Comparison of ENCODE assay signal across 2 cellular contexts in genomic region chr14:93132472-93133065, GRCh38.
TF ChIP-seq lines count a peak whose summit lies in the region.

No MANE protein-coding gene starts in this region.

TF ChIP-seq in A549, 52 proteins besides CTCF, POLR2A, EP300 and RAD21:
- TF ChIP-seq ESRRA (IDR thresholded peaks at IDR 0.05; ENCODE audit: borderline replicate concordance, low read length) (0 out of 2 replicates have a peak, but pooled peaks have one; percentile 50), ZFP36 (IDR thresholded peaks at IDR 0.05; ENCODE audit: borderline replicate concordance, partially characterized antibody) (no peak), HMGXB4 (CRISPR knock-in tag; IDR thresholded peaks at IDR 0.05; ENCODE audit: borderline replicate concordance) (no peak), SMC3 (IDR thresholded peaks at IDR 0.05) (peak; percentile 47; the same call in 1 of the 3 replicates), RNF2 (IDR thresholded peaks at IDR 0.05; ENCODE audit: borderline replicate concordance, low read depth) (no peak)

TF ChIP-seq in K562, 482 proteins besides CTCF, POLR2A, EP300 and RAD21:
- TF ChIP-seq IFI16 (CRISPR knock-in tag; IDR thresholded peaks at IDR 0.05) (no peak), CREM (IDR thresholded peaks at IDR 0.05; ENCODE audit: low read depth) (no peak), TFAP4 (CRISPR knock-in tag; IDR thresholded peaks at IDR 0.05; ENCODE audit: borderline replicate concordance) (peak; percentile 23; the same call in 1 of the 2 replicates), SMC3 (conservative IDR thresholded peaks at IDR 0.05; ENCODE audit: insufficient read depth, low read depth, low read length) (0 out of 2 replicates have a peak, but pooled peaks have one; percentile 5), ESRRA (IDR thresholded peaks at IDR 0.05; ENCODE audit: borderline replicate concordance, low read depth) (peak; percentile 93)
